1 cellular context compared by ENCODE assay signal in the genomic region with DNA sequence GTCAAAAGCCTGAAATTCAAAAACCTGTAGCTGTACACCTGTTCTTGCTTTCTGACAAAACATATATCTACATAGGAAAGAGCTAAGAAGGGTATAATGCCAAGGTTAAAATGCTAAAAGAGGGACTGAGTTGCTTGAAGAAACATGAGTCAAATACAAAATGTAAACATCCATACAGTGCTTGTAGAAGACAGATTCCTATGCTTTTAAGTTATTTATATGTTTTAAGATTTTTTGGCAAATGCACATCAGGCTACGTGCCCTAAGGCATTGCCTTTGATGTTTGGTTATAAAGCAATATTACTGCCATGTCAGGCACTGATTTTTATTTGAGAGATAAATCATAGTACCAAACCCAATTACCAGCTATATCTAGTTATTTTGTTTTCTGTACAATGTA.
TF ChIP-seq lines count a peak whose summit lies in the region.

No MANE protein-coding gene starts in this region.

TF ChIP-seq in IMR-90, 13 proteins besides CTCF, POLR2A, EP300 and RAD21:
- TF ChIP-seq BHLHE40 (IDR thresholded peaks at IDR 0.05; ENCODE audit: low read depth, low read length) = no peak
- no peak for TF ChIP-seq RCOR1 (IDR thresholded peaks at IDR 0.05; ENCODE audit: insufficient replicate concordance, low read length)
- no peak for TF ChIP-seq RFX5 (IDR thresholded peaks at IDR 0.05; ENCODE audit: low read depth, low read length)
- TF ChIP-seq FOS (IDR thresholded peaks at IDR 0.05; ENCODE audit: low read depth, low read length) = no peak
- TF ChIP-seq, protein P1, sequence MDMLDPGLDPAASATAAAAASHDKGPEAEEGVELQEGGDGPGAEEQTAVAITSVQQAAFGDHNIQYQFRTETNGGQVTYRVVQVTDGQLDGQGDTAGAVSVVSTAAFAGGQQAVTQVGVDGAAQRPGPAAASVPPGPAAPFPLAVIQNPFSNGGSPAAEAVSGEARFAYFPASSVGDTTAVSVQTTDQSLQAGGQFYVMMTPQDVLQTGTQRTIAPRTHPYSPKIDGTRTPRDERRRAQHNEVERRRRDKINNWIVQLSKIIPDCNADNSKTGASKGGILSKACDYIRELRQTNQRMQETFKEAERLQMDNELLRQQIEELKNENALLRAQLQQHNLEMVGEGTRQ (IDR thresholded peaks at IDR 0.05; ENCODE audit: low read depth, low read length) = no peak
- TF ChIP-seq SMC3 (IDR thresholded peaks at IDR 0.05; ENCODE audit: low read depth, low read length) = no peak
- TF ChIP-seq CHD1 (IDR thresholded peaks at IDR 0.05; ENCODE audit: low read depth, low read length) = no peak
